ENCODE assay signal across 34 cellular contexts in genomic region chr21:45900034-45900868, GRCh38.
"Had no signal": no experiment of that assay in that cellular context is flagged by ENCODE, and none has a peak within 500 bp of the region (broad histone marks: within the 10 kb centered on the region; RNA-seq: fewer than 3 reads in every experiment).

No MANE protein-coding gene starts in this region.

- H3K36me3 Mint-ChIP-seq: immature natural killer cell, type B pancreatic cell had no signal

- H3K4me3 ChIP-seq: breast epithelium, esophagus muscularis mucosa, heart left ventricle, lung, mucosa of descending colon, ovary, prostate gland, sigmoid colon, uterus had no signal

- H3K36me3 ChIP-seq: breast epithelium, esophagus muscularis mucosa, heart left ventricle, ovary, prostate gland, uterus had no signal

- H3K27ac Mint-ChIP-seq: activated CD4-positive, alpha-beta memory T cell treated with anti-CD3 and anti-CD28 coated beads for 36 hours; activated CD4-positive, alpha-beta T cell treated with anti-CD3 and anti-CD28 coated beads, Interleukin-2, amount 10 ng/mL, durations not matched to agents 24 days and 14 days; activated naive CD4-positive, alpha-beta T cell treated with anti-CD3 and anti-CD28 coated beads, Interleukin-2, amount 50 U/mL, for 24 hours; activated naive CD8-positive, alpha-beta T cell treated with anti-CD3 and anti-CD28 coated beads, Interleukin-2, amount 50 U/mL, for 24 hours; activated T-cell treated with anti-CD3 and anti-CD28 coated beads, Interleukin-2, amount 50 U/mL, for 24 hours; dendritic cell treated with granulocyte-macrophage colony-stimulating factor and Interleukin-4, amounts not matched to agents 40 ng/mL and 50 ng/mL, for 4 days; immature natural killer cell; nephron progenitor cell; stimulated activated memory B cell treated with anti-CD40 and anti-IgM and Interleukin-4, amounts not matched to agents 10 μg/mL and 1 μg/mL and 100 μg/mL, for 72 hours; type B pancreatic cell had no signal

- FAIRE-seq: small intestine had no signal

- H3K9me3 Mint-ChIP-seq: activated CD4-positive, alpha-beta memory T cell treated with anti-CD3 and anti-CD28 coated beads for 36 hours; activated CD4-positive, alpha-beta T cell treated with anti-CD3 and anti-CD28 coated beads, Interleukin-2, amount 10 ng/mL, durations not matched to agents 24 days and 14 days; activated naive CD4-positive, alpha-beta T cell treated with anti-CD3 and anti-CD28 coated beads, Interleukin-2, amount 50 U/mL, for 24 hours; activated naive CD8-positive, alpha-beta T cell treated with anti-CD3 and anti-CD28 coated beads, Interleukin-2, amount 50 U/mL, for 24 hours; activated T-cell treated with anti-CD3 and anti-CD28 coated beads, Interleukin-2, amount 50 U/mL, for 24 hours; dendritic cell treated with granulocyte-macrophage colony-stimulating factor and Interleukin-4, amounts not matched to agents 40 ng/mL and 50 ng/mL, for 4 days; immature natural killer cell; nephron progenitor cell; stimulated activated memory B cell treated with anti-CD40 and anti-IgM and Interleukin-4, amounts not matched to agents 10 μg/mL and 1 μg/mL and 100 μg/mL, for 72 hours; stimulated activated naive CD8-positive, alpha-beta T cell treated with anti-CD3 and anti-CD28 coated beads, Interleukin-15, amount 100 ng/mL, for 72 hours; type B pancreatic cell had no signal

- H3K27me3 Mint-ChIP-seq: activated CD4-positive, alpha-beta memory T cell treated with anti-CD3 and anti-CD28 coated beads for 36 hours; activated CD4-positive, alpha-beta T cell treated with anti-CD3 and anti-CD28 coated beads, Interleukin-2, amount 10 ng/mL, durations not matched to agents 24 days and 14 days; activated naive CD4-positive, alpha-beta T cell treated with anti-CD3 and anti-CD28 coated beads, Interleukin-2, amount 50 U/mL, for 24 hours; activated naive CD8-positive, alpha-beta T cell treated with anti-CD3 and anti-CD28 coated beads, Interleukin-2, amount 50 U/mL, for 24 hours; activated T-cell treated with anti-CD3 and anti-CD28 coated beads, Interleukin-2, amount 50 U/mL, for 24 hours; dendritic cell treated with granulocyte-macrophage colony-stimulating factor and Interleukin-4, amounts not matched to agents 40 ng/mL and 50 ng/mL, for 4 days; stimulated activated memory B cell treated with anti-CD40 and anti-IgM and Interleukin-4, amounts not matched to agents 10 μg/mL and 1 μg/mL and 100 μg/mL, for 72 hours; stimulated activated naive CD8-positive, alpha-beta T cell treated with anti-CD3 and anti-CD28 coated beads, Interleukin-15, amount 100 ng/mL, for 72 hours had no signal

- H3K27ac ChIP-seq: breast epithelium, esophagus muscularis mucosa, foreskin keratinocyte, heart left ventricle, ovary, prostate gland, sigmoid colon, uterus had no signal

- H3K9me3 ChIP-seq: breast epithelium, esophagus muscularis mucosa, heart left ventricle, mucosa of descending colon, ovary, prostate gland, sigmoid colon, uterus had no signal

- H3K27me3 ChIP-seq: esophagus muscularis mucosa, heart left ventricle, ovary, sigmoid colon, uterus had no signal

- DNase-seq: activated CD4-positive, alpha-beta T cell treated with anti-CD3 and anti-CD28 coated beads, Interleukin-2, amount 10 ng/mL, durations not matched to agents 24 days and 14 days; activated CD4-positive, CD25-positive, alpha-beta regulatory T cell treated with anti-CD3 and anti-CD28 coated beads, Interleukin-2, amount 50 U/mL, for 72 hours; activated CD8-positive, alpha-beta memory T cell treated with anti-CD3 and anti-CD28 coated beads, Interleukin-2, amount 50 U/mL, for 48 hours; activated naive CD8-positive, alpha-beta T cell treated with anti-CD3 and anti-CD28 coated beads, Interleukin-2, amount 50 U/mL, for 24 hours; activated T-cell treated with anti-CD3 and anti-CD28 coated beads, Interleukin-2, amount 50 U/mL, for 24 hours; amygdala; central memory CD4-positive, alpha-beta T cell; foreskin keratinocyte; hypothalamus; immature natural killer cell; nephron progenitor cell; retina; sigmoid colon; small intestine; stimulated activated CD4-positive, alpha-beta T cell treated with anti-CD3 and anti-CD28 coated beads, Interleukin-1b, Interleukin-23, amount 100 ng/mL, for 48 hours; stimulated activated CD4-positive, alpha-beta T cell treated with anti-CD3 and anti-CD28 coated beads, Interleukin-4, amount 100 ng/mL, for 4 hours; stimulated activated CD8-positive, alpha-beta memory T cell treated with anti-CD3 and anti-CD28 coated beads, Interleukin-4, amount 100 ng/mL, for 48 hours; stimulated activated naive CD8-positive, alpha-beta T cell treated with anti-CD3 and anti-CD28 coated beads, Interleukin-15, amount 100 ng/mL, for 72 hours; substantia nigra; T-helper 2 cell; uterus had no signal

- ATAC-seq: activated naive CD8-positive, alpha-beta T cell treated with anti-CD3 and anti-CD28 coated beads, Interleukin-2, amount 50 U/mL, for 24 hours; foreskin keratinocyte; heart left ventricle; left lobe of liver; mucosa of descending colon; stimulated activated naive CD8-positive, alpha-beta T cell treated with anti-CD3 and anti-CD28 coated beads, Interleukin-15, amount 100 ng/mL, for 72 hours had no signal

- H3K4me1 Mint-ChIP-seq: activated CD4-positive, alpha-beta T cell treated with anti-CD3 and anti-CD28 coated beads, Interleukin-2, amount 10 ng/mL, durations not matched to agents 24 days and 14 days; activated naive CD8-positive, alpha-beta T cell treated with anti-CD3 and anti-CD28 coated beads, Interleukin-2, amount 50 U/mL, for 24 hours; immature natural killer cell; stimulated activated memory B cell treated with anti-CD40 and anti-IgM and Interleukin-4, amounts not matched to agents 10 μg/mL and 1 μg/mL and 100 μg/mL, for 72 hours; stimulated activated naive CD8-positive, alpha-beta T cell treated with anti-CD3 and anti-CD28 coated beads, Interleukin-15, amount 100 ng/mL, for 72 hours had no signal

- H3K4me1 ChIP-seq: breast epithelium, foreskin keratinocyte, heart left ventricle, prostate gland, sigmoid colon, uterus had no signal

- H3K4me3 Mint-ChIP-seq: activated CD4-positive, alpha-beta memory T cell treated with anti-CD3 and anti-CD28 coated beads for 36 hours; activated CD4-positive, alpha-beta T cell treated with anti-CD3 and anti-CD28 coated beads, Interleukin-2, amount 10 ng/mL, durations not matched to agents 24 days and 14 days; activated naive CD4-positive, alpha-beta T cell treated with anti-CD3 and anti-CD28 coated beads, Interleukin-2, amount 50 U/mL, for 24 hours; activated naive CD8-positive, alpha-beta T cell treated with anti-CD3 and anti-CD28 coated beads, Interleukin-2, amount 50 U/mL, for 24 hours; activated T-cell treated with anti-CD3 and anti-CD28 coated beads, Interleukin-2, amount 50 U/mL, for 24 hours; dendritic cell treated with granulocyte-macrophage colony-stimulating factor and Interleukin-4, amounts not matched to agents 40 ng/mL and 50 ng/mL, for 4 days; immature natural killer cell; nephron progenitor cell; stimulated activated memory B cell treated with anti-CD40 and anti-IgM and Interleukin-4, amounts not matched to agents 10 μg/mL and 1 μg/mL and 100 μg/mL, for 72 hours; stimulated activated naive CD8-positive, alpha-beta T cell treated with anti-CD3 and anti-CD28 coated beads, Interleukin-15, amount 100 ng/mL, for 72 hours; type B pancreatic cell had no signal
